Comparison of ENCODE assay signal across 10 cellular contexts in the genomic region with DNA sequence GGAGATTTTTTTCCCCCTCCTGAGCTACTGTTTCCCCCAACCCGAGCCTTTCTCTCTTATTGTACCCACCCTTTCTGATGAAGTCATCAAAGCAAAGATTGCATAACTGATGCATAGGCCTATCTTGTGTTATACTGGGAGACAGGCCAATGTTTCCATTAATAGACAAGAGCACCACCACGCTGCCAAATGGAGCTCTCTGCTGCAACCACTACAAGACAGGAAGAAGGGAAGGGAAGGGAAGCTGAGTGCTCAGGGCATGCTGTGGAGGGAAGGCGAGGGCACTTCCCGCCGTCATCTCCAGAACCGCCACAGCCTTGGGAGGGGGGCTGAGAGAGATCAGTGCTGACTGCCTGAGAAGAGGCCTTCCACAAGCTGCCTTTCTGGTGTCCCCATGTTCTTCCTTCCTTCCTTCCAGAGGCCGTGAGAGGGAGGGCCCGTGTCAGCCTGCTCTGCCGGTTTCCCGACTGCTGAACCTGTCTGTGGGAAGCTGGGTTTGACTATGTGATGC.
DNase-seq lines count a peak whose midpoint lies in the region; ATAC-seq, FAIRE-seq and TF ChIP-seq lines count a peak whose summit lies in the region.
"Had no signal": no experiment of that assay in that cellular context is flagged by ENCODE, and none has a peak within 500 bp of the region (broad histone marks: within the 10 kb centered on the region; RNA-seq: fewer than 3 reads in every experiment).

No MANE protein-coding gene starts in this region.

- peaks cover 6 to 15% (median 9%) of the 10 kb centered on the region in 3 donors for H3K4me1 ChIP-seq in pancreas

- DNase-seq in NCI-H345 (lab: John Stamatoyannopoulos, UW) (peak; percentile 60), NCI-H345 treated with DMSO at 0.1 percent for 48 hours (lab: John Stamatoyannopoulos, UW; ENCODE audit: unreplicated experiment) (no peak), SK-N-MC (ENCODE audit: low read depth, low spot score) (no peak), fibroblast of villous mesenchyme (ENCODE audit: low read depth) (peak; percentile 89), pancreas (peak in 4 of 6 donors; percentile 45 to 71 (median 56)), natural killer cell (no peak), GM12892 (ENCODE audit: insufficient read length) (no peak)
- DNase-seq in activated effector memory CD4-positive, alpha-beta T cell treated with anti-CD3 and anti-CD28 coated beads, Interleukin-2, amount 50 U/mL, for 16 hours: no peak

- no peaks in the 10 kb centered on the region for H3K4me1 Mint-ChIP-seq in natural killer cell

- peak overlapping the region; percentile 46; the same call in 1 of the 2 replicates for H3K27ac ChIP-seq in SK-N-MC
- peak overlapping the region; percentile 19 to 81 (median 59) for H3K27ac ChIP-seq in pancreas

- no peaks in the 10 kb centered on the region for H3K36me3 Mint-ChIP-seq in natural killer cell

- H3K36me3 ChIP-seq in SK-N-MC (ENCODE audit: insufficient read depth, low read length): no peaks in the 10 kb centered on the region
- H3K36me3 ChIP-seq in pancreas: no peaks in the 10 kb centered on the region

- intact Hi-C loops in pancreas (cut with DNase I): no loop called here
- intact Hi-C loops in natural killer cell (cut with micrococcal nuclease): no loop called here

- no peak overlapping the region for H3K4me3 Mint-ChIP-seq in natural killer cell
- H3K4me3 Mint-ChIP-seq: B cell had no signal

- no peaks in the 10 kb centered on the region for H3K9me3 ChIP-seq in SK-N-MC (ENCODE audit: low read depth, low read length)
- H3K9me3 ChIP-seq in pancreas: no peaks in the 10 kb centered on the region

- no peaks in the 10 kb centered on the region for H3K27me3 ChIP-seq in pancreas

- TF ChIP-seq POLR2A in GM12892 (IDR thresholded peaks at IDR 0.05; ENCODE audit: low read depth, low read length): no peak

- H3K27ac Mint-ChIP-seq in natural killer cell: no peak overlapping the region
- H3K27ac Mint-ChIP-seq: B cell had no signal

- H3K9ac ChIP-seq in SK-N-MC (ENCODE audit: insufficient read length): no peak overlapping the region

- H3K9me3 Mint-ChIP-seq in natural killer cell: no peaks in the 10 kb centered on the region

- 19 to 20% methylated on average over 9 to 10 of the region's 10 CpGs for WGBS in pancreas, 2 donors

- H3K27me3 Mint-ChIP-seq in natural killer cell (ENCODE audit: low read depth in 2 of 2): peaks cover 0 to 11% of the 10 kb centered on the region in 2 donors

- no peak overlapping the region for H3K4me3 ChIP-seq in SK-N-MC
- no peak overlapping the region for H3K4me3 ChIP-seq in fibroblast of villous mesenchyme (ENCODE audit: low read depth, low read length)
- no peak overlapping the region for H3K4me3 ChIP-seq in pancreas

- ATAC-seq in pancreas (peak; percentile 83 to 92 (median 90)), natural killer cell (no peak)

- TF ChIP-seq CTCF in fibroblast of villous mesenchyme (IDR thresholded peaks at IDR 0.05; ENCODE audit: insufficient read depth, low read depth, low read length) (peak; percentile 33), pancreas (IDR thresholded peaks at IDR 0.05) (no peak), natural killer cell (IDR thresholded peaks at IDR 0.05) (no peak)

- FAIRE-seq in pancreas (lab: Jason Lieb, UNC) (no peak), GM12892 (lab: Jason Lieb, UNC) (no peak)
- FAIRE-seq: TTC549 had no signal

Comparison
In these comparisons a context has a peak if more than half of its experiments do, and no peak if none do; other contexts are left out.
1. DNase-seq: peak in NCI-H345 (single experiment), fibroblast of villous mesenchyme (single experiment) and pancreas (4 of 6); none in NCI-H345 treated with DMSO at 0.1 percent for 48 hours (single experiment), SK-N-MC (single experiment), activated effector memory CD4-positive, alpha-beta T cell treated with anti-CD3 and anti-CD28 coated beads, Interleukin-2, amount 50 U/mL, for 16 hours (single experiment), natural killer cell (single experiment) and GM12892 (single experiment).
2. ATAC-seq: peak in pancreas (4 of 4); none in natural killer cell (0 of 3).